ENCODE assay signal across 2 cellular contexts in the genomic region with DNA sequence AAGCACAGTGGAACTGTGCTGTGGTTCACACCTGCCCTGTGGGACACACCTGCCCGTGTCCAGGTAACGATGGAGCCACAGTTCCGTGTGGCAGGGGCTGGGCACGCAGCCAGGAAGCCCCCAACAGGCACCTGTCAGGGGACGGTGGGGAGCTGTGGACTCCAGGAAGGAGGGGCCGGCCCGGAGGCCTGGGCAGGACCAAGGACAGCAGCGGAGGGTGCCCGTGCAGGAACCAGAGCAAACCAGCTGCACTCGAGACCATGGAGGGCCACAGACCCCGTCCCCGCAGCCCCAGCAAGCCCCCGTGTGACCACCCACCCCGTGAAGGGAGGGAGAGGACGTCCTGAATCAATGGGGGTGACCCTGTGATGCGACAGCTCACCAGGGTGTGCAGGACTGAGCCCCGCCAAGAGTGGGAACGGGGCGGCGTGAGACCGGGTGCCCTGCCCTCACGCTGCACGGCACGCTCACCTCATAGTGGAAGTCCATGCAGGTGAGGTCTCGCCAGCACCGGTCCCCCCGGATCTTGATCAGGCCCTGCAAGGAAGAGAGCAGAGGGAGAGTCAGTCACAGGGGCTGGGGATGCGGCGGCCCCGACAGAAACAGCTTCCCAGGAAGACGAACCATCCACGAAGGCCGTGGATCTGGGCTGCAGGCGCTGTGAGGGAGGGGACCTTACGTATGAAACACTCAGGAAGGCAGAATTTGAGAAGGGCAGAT.
TF ChIP-seq lines count a peak whose summit lies in the region.

No MANE protein-coding gene starts in this region.

TF ChIP-seq in GM23338, 12 proteins besides CTCF, POLR2A, EP300 and RAD21:
- TF ChIP-seq EZH2phosphoT487 (IDR thresholded peaks at IDR 0.05; ENCODE audit: unreplicated experiment): no peak
- TF ChIP-seq ZNF114 (CRISPR knock-in tag; IDR thresholded peaks at IDR 0.05): no peak
- no peak for TF ChIP-seq STAT1 (IDR thresholded peaks at IDR 0.05; ENCODE audit: unreplicated experiment)
- TF ChIP-seq, protein P1, sequence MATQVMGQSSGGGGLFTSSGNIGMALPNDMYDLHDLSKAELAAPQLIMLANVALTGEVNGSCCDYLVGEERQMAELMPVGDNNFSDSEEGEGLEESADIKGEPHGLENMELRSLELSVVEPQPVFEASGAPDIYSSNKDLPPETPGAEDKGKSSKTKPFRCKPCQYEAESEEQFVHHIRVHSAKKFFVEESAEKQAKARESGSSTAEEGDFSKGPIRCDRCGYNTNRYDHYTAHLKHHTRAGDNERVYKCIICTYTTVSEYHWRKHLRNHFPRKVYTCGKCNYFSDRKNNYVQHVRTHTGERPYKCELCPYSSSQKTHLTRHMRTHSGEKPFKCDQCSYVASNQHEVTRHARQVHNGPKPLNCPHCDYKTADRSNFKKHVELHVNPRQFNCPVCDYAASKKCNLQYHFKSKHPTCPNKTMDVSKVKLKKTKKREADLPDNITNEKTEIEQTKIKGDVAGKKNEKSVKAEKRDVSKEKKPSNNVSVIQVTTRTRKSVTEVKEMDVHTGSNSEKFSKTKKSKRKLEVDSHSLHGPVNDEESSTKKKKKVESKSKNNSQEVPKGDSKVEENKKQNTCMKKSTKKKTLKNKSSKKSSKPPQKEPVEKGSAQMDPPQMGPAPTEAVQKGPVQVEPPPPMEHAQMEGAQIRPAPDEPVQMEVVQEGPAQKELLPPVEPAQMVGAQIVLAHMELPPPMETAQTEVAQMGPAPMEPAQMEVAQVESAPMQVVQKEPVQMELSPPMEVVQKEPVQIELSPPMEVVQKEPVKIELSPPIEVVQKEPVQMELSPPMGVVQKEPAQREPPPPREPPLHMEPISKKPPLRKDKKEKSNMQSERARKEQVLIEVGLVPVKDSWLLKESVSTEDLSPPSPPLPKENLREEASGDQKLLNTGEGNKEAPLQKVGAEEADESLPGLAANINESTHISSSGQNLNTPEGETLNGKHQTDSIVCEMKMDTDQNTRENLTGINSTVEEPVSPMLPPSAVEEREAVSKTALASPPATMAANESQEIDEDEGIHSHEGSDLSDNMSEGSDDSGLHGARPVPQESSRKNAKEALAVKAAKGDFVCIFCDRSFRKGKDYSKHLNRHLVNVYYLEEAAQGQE (IDR thresholded peaks at IDR 0.05; ENCODE audit: unreplicated experiment): peak; percentile 76
- TF ChIP-seq, protein P2, sequence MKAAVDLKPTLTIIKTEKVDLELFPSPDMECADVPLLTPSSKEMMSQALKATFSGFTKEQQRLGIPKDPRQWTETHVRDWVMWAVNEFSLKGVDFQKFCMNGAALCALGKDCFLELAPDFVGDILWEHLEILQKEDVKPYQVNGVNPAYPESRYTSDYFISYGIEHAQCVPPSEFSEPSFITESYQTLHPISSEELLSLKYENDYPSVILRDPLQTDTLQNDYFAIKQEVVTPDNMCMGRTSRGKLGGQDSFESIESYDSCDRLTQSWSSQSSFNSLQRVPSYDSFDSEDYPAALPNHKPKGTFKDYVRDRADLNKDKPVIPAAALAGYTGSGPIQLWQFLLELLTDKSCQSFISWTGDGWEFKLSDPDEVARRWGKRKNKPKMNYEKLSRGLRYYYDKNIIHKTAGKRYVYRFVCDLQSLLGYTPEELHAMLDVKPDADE (IDR thresholded peaks at IDR 0.05): no peak
- no peak for TF ChIP-seq POLR2AphosphoS5 (IDR thresholded peaks at IDR 0.05; ENCODE audit: low read depth)
- TF ChIP-seq EZH2 (IDR thresholded peaks at IDR 0.05; ENCODE audit: low read depth, unreplicated experiment): no peak

TF ChIP-seq in GM12878, 131 proteins besides CTCF, POLR2A, EP300 and RAD21:
- TF ChIP-seq SREBF2 (IDR thresholded peaks at IDR 0.05; ENCODE audit: low read length) (no peak), SMC3 (IDR thresholded peaks at IDR 0.05; ENCODE audit: borderline replicate concordance, low read length) (no peak), IKZF1 (conservative IDR thresholded peaks at IDR 0.05) (no peak)
- TF ChIP-seq, protein P3, sequence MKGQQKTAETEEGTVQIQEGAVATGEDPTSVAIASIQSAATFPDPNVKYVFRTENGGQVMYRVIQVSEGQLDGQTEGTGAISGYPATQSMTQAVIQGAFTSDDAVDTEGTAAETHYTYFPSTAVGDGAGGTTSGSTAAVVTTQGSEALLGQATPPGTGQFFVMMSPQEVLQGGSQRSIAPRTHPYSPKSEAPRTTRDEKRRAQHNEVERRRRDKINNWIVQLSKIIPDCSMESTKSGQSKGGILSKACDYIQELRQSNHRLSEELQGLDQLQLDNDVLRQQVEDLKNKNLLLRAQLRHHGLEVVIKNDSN (IDR thresholded peaks at IDR 0.05; ENCODE audit: borderline replicate concordance, extremely low read length, insufficient read depth, low read depth, low read length): no peak
- TF ChIP-seq, protein P4, sequence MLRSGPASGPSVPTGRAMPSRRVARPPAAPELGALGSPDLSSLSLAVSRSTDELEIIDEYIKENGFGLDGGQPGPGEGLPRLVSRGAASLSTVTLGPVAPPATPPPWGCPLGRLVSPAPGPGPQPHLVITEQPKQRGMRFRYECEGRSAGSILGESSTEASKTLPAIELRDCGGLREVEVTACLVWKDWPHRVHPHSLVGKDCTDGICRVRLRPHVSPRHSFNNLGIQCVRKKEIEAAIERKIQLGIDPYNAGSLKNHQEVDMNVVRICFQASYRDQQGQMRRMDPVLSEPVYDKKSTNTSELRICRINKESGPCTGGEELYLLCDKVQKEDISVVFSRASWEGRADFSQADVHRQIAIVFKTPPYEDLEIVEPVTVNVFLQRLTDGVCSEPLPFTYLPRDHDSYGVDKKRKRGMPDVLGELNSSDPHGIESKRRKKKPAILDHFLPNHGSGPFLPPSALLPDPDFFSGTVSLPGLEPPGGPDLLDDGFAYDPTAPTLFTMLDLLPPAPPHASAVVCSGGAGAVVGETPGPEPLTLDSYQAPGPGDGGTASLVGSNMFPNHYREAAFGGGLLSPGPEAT (IDR thresholded peaks at IDR 0.05; ENCODE audit: low read depth): no peak
- TF ChIP-seq, protein P1 (IDR thresholded peaks at IDR 0.05; ENCODE audit: low read depth, low read length): peak; percentile 55; the same call in 1 of the 2 replicates
